ENCODE assay signal across 16 cellular contexts in genomic region chr1:10288059-10288615, GRCh38.
A peak's percentile ranks its signal among the peaks of the same experiment; 100 is the strongest.
DNase-seq lines count a peak whose midpoint lies in the region; ATAC-seq and TF ChIP-seq lines count a peak whose summit lies in the region.
"Had no signal": no experiment of that assay in that cellular context is flagged by ENCODE, and none has a peak within 500 bp of the region (broad histone marks: within the 10 kb centered on the region; RNA-seq: fewer than 3 reads in every experiment).

No MANE protein-coding gene starts in this region.

- H3K4me2 ChIP-seq in Karpas-422 (ENCODE audit: low read depth, low read length, poor library complexity, severe bottlenecking), result peak overlapping the region; percentile 30
- H3K4me2 ChIP-seq: A549 had no signal

- H3K27me3 ChIP-seq in Karpas-422 (ENCODE audit: low read length), result no peaks in the 10 kb centered on the region
- H3K27me3 ChIP-seq in psoas muscle (ENCODE audit: insufficient read depth in 3 of 3, low read length in 2 of 3), result no peaks in the 10 kb centered on the region
- H3K27me3 ChIP-seq in right lobe of liver, result no peaks in the 10 kb centered on the region
- no peaks in the 10 kb centered on the region for H3K27me3 ChIP-seq in breast epithelium

- DNase-seq in ACHN (peak; percentile 77), Karpas-422 (peak; percentile 44), kidney tubule cell (ENCODE audit: low spot score) (peak; percentile 65), psoas muscle (no peak), GF-D8 (lab: John Stamatoyannopoulos, UW) (no peak), right lobe of liver (no peak), breast epithelium (ENCODE audit: low spot score in 2 of 2) (no peak), AG08396 (ENCODE audit: low spot score) (no peak)
- DNase-seq: AML-193, Caco-2, NCI-H1048, NCI-H146, PC-3 had no signal

- no peak for ATAC-seq in psoas muscle
- no peak for ATAC-seq in right lobe of liver
- ATAC-seq: A549, K562, PC-3 had no signal

- H3K4me3 ChIP-seq in Karpas-422 (ENCODE audit: low read length) (no peak overlapping the region), psoas muscle (no peak overlapping the region), right lobe of liver (no peak overlapping the region), breast epithelium (no peak overlapping the region)
- H3K4me3 ChIP-seq: A549, K562 had no signal

- TF ChIP-seq POLR2A in right lobe of liver (IDR thresholded peaks at IDR 0.05) (no peak), breast epithelium (IDR thresholded peaks at IDR 0.05) (no peak)

- in situ Hi-C loops in ACHN (cut with HindIII; ENCODE audit: low pct_ligation_motif_present, low pct_unique_long_range_greater_than_20kb, low sequenced_read_pairs), result no loop called here

- no peaks in the 10 kb centered on the region for H3K79me2 ChIP-seq in Karpas-422 (ENCODE audit: low read length)

- no peak overlapping the region for H2AFZ ChIP-seq in Karpas-422 (ENCODE audit: low read length)

- TF ChIP-seq CTCF in psoas muscle (IDR thresholded peaks at IDR 0.05), result no peak
- TF ChIP-seq CTCF in right lobe of liver (IDR thresholded peaks at IDR 0.05), result no peak
- no peak for TF ChIP-seq CTCF in breast epithelium (IDR thresholded peaks at IDR 0.05)

- no peaks in the 10 kb centered on the region for H3K9me2 ChIP-seq in Karpas-422 (replicated peaks; ENCODE audit: insufficient read depth, low read length)

- H3K27ac ChIP-seq in Karpas-422 (ENCODE audit: low read length) (no peak overlapping the region), psoas muscle (peak overlapping the region; percentile 87), right lobe of liver (no peak overlapping the region), breast epithelium (no peak overlapping the region)
- H3K27ac ChIP-seq: A549, HL-60 had no signal

- no peaks in the 10 kb centered on the region for H3K9me3 ChIP-seq in Karpas-422 (ENCODE audit: low read length)
- H3K9me3 ChIP-seq in psoas muscle, result no peaks in the 10 kb centered on the region
- no peaks in the 10 kb centered on the region for H3K9me3 ChIP-seq in right lobe of liver
- no peaks in the 10 kb centered on the region for H3K9me3 ChIP-seq in breast epithelium
- H3K9me3 ChIP-seq: A549, Caco-2 had no signal

- WGBS in psoas muscle, 3 donors, result 58 to 74% (median 71%) methylated on average over 3 of the region's 3 CpGs
- 86% methylated on average over 3 of the region's 3 CpGs for WGBS in right lobe of liver (ENCODE audit: insufficient coverage, low coverage, low lambda C conversion rate, missing lambda C conversion rate)

- intact Hi-C loops in psoas muscle (cut with DNase I), result loop anchor here in 1 of 2 donors (5.0 kb wide), 1 partner anchor 76 kb away; the partner anchor contains the start of gene KIF1B
- intact Hi-C loops in right lobe of liver (cut with DNase I), result no loop called here
- intact Hi-C loops in breast epithelium (cut with DNase I; ENCODE audit: low total_unique reads), result no loop called here

- H3K36me3 ChIP-seq in Karpas-422 (ENCODE audit: insufficient read depth, low read length) (no peaks in the 10 kb centered on the region), psoas muscle (ENCODE audit: insufficient read depth in 1 of 2, low read depth in 1 of 2) (peaks cover 4 to 87% of the 10 kb centered on the region in 2 donors), right lobe of liver (peaks cover 0 to 16% (median 2%) of the 10 kb centered on the region in 4 donors), breast epithelium (no peaks in the 10 kb centered on the region)

- no peaks in the 10 kb centered on the region for H4K20me1 ChIP-seq in Karpas-422 (ENCODE audit: insufficient read depth, low read depth, low read length)

- H3K4me1 ChIP-seq in Karpas-422 (ENCODE audit: low read length) (peaks cover 10% of the 10 kb centered on the region), psoas muscle (peaks cover 33% of the 10 kb centered on the region), right lobe of liver (peaks cover 0 to 26% (median 11%) of the 10 kb centered on the region in 4 donors), breast epithelium (no peaks in the 10 kb centered on the region)
- H3K4me1 ChIP-seq: Caco-2 had no signal

- H3K9ac ChIP-seq in Karpas-422 (ENCODE audit: low read length), result no peak overlapping the region

Comparison
In these comparisons a context has a peak if more than half of its experiments do, and no peak if none do; other contexts are left out.
1. DNase-seq: peak in ACHN (single experiment), Karpas-422 (single experiment) and kidney tubule cell (single experiment); none in psoas muscle (0 of 2), GF-D8 (single experiment), right lobe of liver (0 of 3), breast epithelium (0 of 2) and AG08396 (single experiment).